In genomic region chr4:19707876-19708275, GRCh38 we compare ENCODE assay signal across 26 cellular contexts.
"Had no signal": no experiment of that assay in that cellular context is flagged by ENCODE, and none has a peak within 500 bp of the region (broad histone marks: within the 10 kb centered on the region; RNA-seq: fewer than 3 reads in every experiment).

No MANE protein-coding gene starts in this region.

- H3K36me3 Mint-ChIP-seq: memory B cell; mesothelial cell of epicardium; neural progenitor cell; stimulated activated naive B cell treated with anti-CD40 and anti-IgM and Interleukin-4, amounts not matched to agents 10 μg/mL and 1 μg/mL and 100 μg/mL, for 72 hours had no signal

- H3K4me1 ChIP-seq: left ventricle myocardium inferior, lower lobe of right lung, right atrium auricular region, testis, tibial nerve had no signal

- DNase-seq: cortex of kidney; dorsolateral prefrontal cortex; effector CD8-positive, alpha-beta T cell; foreskin fibroblast; head of caudate nucleus; hypothalamus; islet precursor cell; left cardiac atrium; left ventricle myocardium inferior; lower lobe of right lung; nucleus accumbens; ovary; sigmoid colon; stimulated activated CD4-positive, alpha-beta T cell treated with anti-CD3 and anti-CD28 coated beads, Interleukin-2, amount 100 ng/mL, for 24 hours; stimulated activated CD4-positive, alpha-beta T cell treated with anti-CD3 and anti-CD28 coated beads, Interleukin-4, amount 100 ng/mL, for 4 hours; stimulated activated naive B cell treated with anti-CD40 and anti-IgM and Interleukin-4, amounts not matched to agents 10 μg/mL and 1 μg/mL and 100 μg/mL, for 72 hours; stimulated activated naive CD8-positive, alpha-beta T cell treated with anti-CD3 and anti-CD28 coated beads, Interleukin-15, amount 100 ng/mL, for 72 hours; testis had no signal

- H3K4me2 ChIP-seq: neural progenitor cell had no signal

- H3K4me3 Mint-ChIP-seq: memory B cell; mesothelial cell of epicardium; natural killer cell treated with Interleukin-12 subunit alpha and Interleukin-12 subunit beta and Interleukin-15 and Interleukin-18, amount 100 ng/mL, for 72 hours; neural progenitor cell; stimulated activated naive B cell treated with anti-CD40 and anti-IgM and Interleukin-4, amounts not matched to agents 10 μg/mL and 1 μg/mL and 100 μg/mL, for 72 hours; stimulated activated naive CD8-positive, alpha-beta T cell treated with anti-CD3 and anti-CD28 coated beads, Interleukin-15, amount 100 ng/mL, for 72 hours had no signal

- H3K9me3 ChIP-seq: esophagus muscularis mucosa, left ventricle myocardium inferior, lower lobe of right lung, ovary, right atrium auricular region, sigmoid colon, testis, tibial nerve had no signal

- H3K27ac ChIP-seq: dorsolateral prefrontal cortex, esophagus muscularis mucosa, left ventricle myocardium inferior, lower lobe of right lung, neural progenitor cell, ovary, right atrium auricular region, sigmoid colon, skin epidermis, testis, tibial nerve had no signal

- H3K36me3 ChIP-seq: esophagus muscularis mucosa, left ventricle myocardium inferior, lower lobe of right lung, neural progenitor cell, ovary, right atrium auricular region, sigmoid colon, tibial nerve had no signal

- ATAC-seq: left cardiac atrium; lower lobe of right lung; natural killer cell treated with Interleukin-12 subunit alpha and Interleukin-12 subunit beta and Interleukin-15 and Interleukin-18, amount 100 ng/mL, for 72 hours; stimulated activated naive B cell treated with anti-CD40 and anti-IgM and Interleukin-4, amounts not matched to agents 10 μg/mL and 1 μg/mL and 100 μg/mL, for 72 hours; stimulated activated naive CD8-positive, alpha-beta T cell treated with anti-CD3 and anti-CD28 coated beads, Interleukin-15, amount 100 ng/mL, for 72 hours had no signal

- H3K27me3 ChIP-seq: dorsolateral prefrontal cortex, esophagus muscularis mucosa, neural progenitor cell, ovary, right atrium auricular region, sigmoid colon, testis, tibial nerve had no signal

- H3K27ac Mint-ChIP-seq: memory B cell; mesothelial cell of epicardium; natural killer cell treated with Interleukin-12 subunit alpha and Interleukin-12 subunit beta and Interleukin-15 and Interleukin-18, amount 100 ng/mL, for 72 hours; neural progenitor cell; stimulated activated naive B cell treated with anti-CD40 and anti-IgM and Interleukin-4, amounts not matched to agents 10 μg/mL and 1 μg/mL and 100 μg/mL, for 72 hours; stimulated activated naive CD8-positive, alpha-beta T cell treated with anti-CD3 and anti-CD28 coated beads, Interleukin-15, amount 100 ng/mL, for 72 hours had no signal

- H3K9ac ChIP-seq: neural progenitor cell had no signal

- H2AFZ ChIP-seq: neural progenitor cell had no signal

- H3K4me3 ChIP-seq: dorsolateral prefrontal cortex, esophagus muscularis mucosa, left ventricle myocardium inferior, lower lobe of right lung, neural progenitor cell, ovary, right atrium auricular region, sigmoid colon, skin epidermis, testis, tibial nerve had no signal

- H3K9me3 Mint-ChIP-seq: neural progenitor cell had no signal

- H3K27me3 Mint-ChIP-seq: memory B cell; natural killer cell treated with Interleukin-12 subunit alpha and Interleukin-12 subunit beta and Interleukin-15 and Interleukin-18, amount 100 ng/mL, for 72 hours; stimulated activated naive B cell treated with anti-CD40 and anti-IgM and Interleukin-4, amounts not matched to agents 10 μg/mL and 1 μg/mL and 100 μg/mL, for 72 hours; stimulated activated naive CD8-positive, alpha-beta T cell treated with anti-CD3 and anti-CD28 coated beads, Interleukin-15, amount 100 ng/mL, for 72 hours had no signal

- H3K4me1 Mint-ChIP-seq: memory B cell; neural progenitor cell; stimulated activated naive B cell treated with anti-CD40 and anti-IgM and Interleukin-4, amounts not matched to agents 10 μg/mL and 1 μg/mL and 100 μg/mL, for 72 hours; stimulated activated naive CD8-positive, alpha-beta T cell treated with anti-CD3 and anti-CD28 coated beads, Interleukin-15, amount 100 ng/mL, for 72 hours had no signal
